12 cellular contexts compared by ENCODE assay signal in the genomic region with DNA sequence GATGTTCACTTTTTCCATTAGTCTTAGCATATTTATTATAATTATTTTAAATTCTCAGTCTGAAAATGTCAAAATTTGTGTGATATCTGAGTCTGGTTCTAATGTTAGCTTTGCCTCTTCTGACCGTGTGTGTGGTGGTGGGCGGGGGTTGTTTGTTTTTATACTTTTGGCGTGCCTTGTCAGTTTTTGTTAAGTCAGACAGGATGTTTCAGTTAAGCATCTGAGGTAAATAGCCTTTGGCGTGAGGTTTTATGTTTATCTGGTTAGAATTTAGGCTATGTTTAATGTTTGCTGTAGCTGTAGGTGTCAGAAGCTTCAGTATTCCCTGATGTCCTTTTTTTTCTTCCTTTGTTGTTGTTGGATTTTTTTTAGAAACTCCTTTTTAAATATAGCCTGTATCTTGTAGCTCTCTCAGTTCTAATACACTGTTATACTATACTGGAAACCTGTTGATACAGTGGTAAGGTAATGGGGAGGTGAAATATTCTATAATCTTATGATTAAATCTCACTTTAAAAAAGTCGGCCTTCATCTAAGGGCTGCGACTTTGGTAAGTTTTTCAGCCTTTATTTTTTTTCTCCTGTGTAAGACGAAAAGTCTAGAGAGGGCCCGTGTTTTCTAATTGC.
DNase-seq lines count a peak whose midpoint lies in the region; TF ChIP-seq lines count a peak whose summit lies in the region.
"Had no signal": no experiment of that assay in that cellular context is flagged by ENCODE, and none has a peak within 500 bp of the region (broad histone marks: within the 10 kb centered on the region; RNA-seq: fewer than 3 reads in every experiment).

No MANE protein-coding gene starts in this region.

- 84 to 85% methylated on average over 2 to 8 of the region's 8 CpGs for WGBS in endodermal cell (ENCODE audit: insufficient coverage in 1 of 2, insufficient read length in 1 of 2), 2 experiments

- no peak overlapping the region for H3K9ac ChIP-seq in endodermal cell (ENCODE audit: extremely low read depth, low read length, poor library complexity, severe bottlenecking)

- H3K36me3 ChIP-seq in endodermal cell (ENCODE audit: control insufficient read depth, insufficient read depth, low read length) (peaks cover 46% of the 10 kb centered on the region), tibial artery (peaks cover 37 to 49% (median 38%) of the 10 kb centered on the region in 3 donors)

- peaks cover 58% of the 10 kb centered on the region for H3K36me3 Mint-ChIP-seq in endodermal cell (ENCODE audit: low read depth)

- H3K27ac ChIP-seq in endodermal cell (ENCODE audit: low read depth, low read length) (no peak overlapping the region), tibial artery (no peak overlapping the region)
- H3K27ac ChIP-seq: foreskin keratinocyte had no signal

- H3K4me3 Mint-ChIP-seq in endodermal cell, result peak overlapping the region; percentile 0
- H3K4me3 Mint-ChIP-seq: B cell had no signal

- peaks cover 40% of the 10 kb centered on the region for H3K4me1 Mint-ChIP-seq in endodermal cell
- H3K4me1 Mint-ChIP-seq: B cell had no signal

- H3K4me3 ChIP-seq in endodermal cell (ENCODE audit: low read length) (peak overlapping the region; percentile 24), tibial artery (no peak overlapping the region)

- peaks cover 12% of the 10 kb centered on the region for H3K9me3 Mint-ChIP-seq in endodermal cell

- H3K4me1 ChIP-seq in endodermal cell (ENCODE audit: control insufficient read depth, insufficient read depth, low read length) (peaks cover 6% of the 10 kb centered on the region), tibial artery (peaks cover 0 to 16% (median 1%) of the 10 kb centered on the region in 4 donors)
- H3K4me1 ChIP-seq: foreskin keratinocyte had no signal

- TF ChIP-seq CTCF in endodermal cell (conservative IDR thresholded peaks at IDR 0.05) (no peak), tibial artery (IDR thresholded peaks at IDR 0.05) (no peak)

- DNase-seq in activated gamma-delta T cell treated with Interleukin-2 at 50 U/mL for 16 hours (peak; percentile 52), activated gamma-delta T cell (lab: John Stamatoyannopoulos, UW) (no peak), T follicular helper cell (ENCODE audit: low read depth) (peak; percentile 3), endodermal cell (no peak), smooth muscle cell of the brain vasculature (ENCODE audit: low read depth, low spot score) (peak; percentile 18), tibial artery (no peak), EL (no peak), mesenteric fat pad (ENCODE audit: low spot score) (no peak)
- DNase-seq: aorta, foreskin keratinocyte, NCI-H2107 had no signal

- peak overlapping the region; percentile 69 for H3K27ac Mint-ChIP-seq in endodermal cell
- H3K27ac Mint-ChIP-seq: B cell had no signal

- H3K9me3 ChIP-seq in endodermal cell (ENCODE audit: control insufficient read depth, low read length) (peaks cover 20% of the 10 kb centered on the region), tibial artery (no peaks in the 10 kb centered on the region)

- intact Hi-C loops in tibial artery (cut with DNase I; ENCODE audit: low total_unique reads), result no loop called here

- no peaks in the 10 kb centered on the region for H3K27me3 ChIP-seq in endodermal cell (ENCODE audit: control insufficient read depth, insufficient read depth, low read length, poor library complexity, severe bottlenecking)
- no peaks in the 10 kb centered on the region for H3K27me3 ChIP-seq in tibial artery
- H3K27me3 ChIP-seq: foreskin keratinocyte had no signal

- no peaks in the 10 kb centered on the region for H3K27me3 Mint-ChIP-seq in endodermal cell (ENCODE audit: insufficient read depth)
- H3K27me3 Mint-ChIP-seq: B cell had no signal

Comparison
In these comparisons a context has a peak if more than half of its experiments do, and no peak if none do; other contexts are left out.
1. DNase-seq: peak in activated gamma-delta T cell treated with Interleukin-2 at 50 U/mL for 16 hours (single experiment), T follicular helper cell (single experiment) and smooth muscle cell of the brain vasculature (single experiment); none in activated gamma-delta T cell (single experiment), endodermal cell (single experiment), tibial artery (0 of 2), EL (single experiment) and mesenteric fat pad (single experiment).